Comparison of ENCODE assay signal across 8 cellular contexts in the genomic region with DNA sequence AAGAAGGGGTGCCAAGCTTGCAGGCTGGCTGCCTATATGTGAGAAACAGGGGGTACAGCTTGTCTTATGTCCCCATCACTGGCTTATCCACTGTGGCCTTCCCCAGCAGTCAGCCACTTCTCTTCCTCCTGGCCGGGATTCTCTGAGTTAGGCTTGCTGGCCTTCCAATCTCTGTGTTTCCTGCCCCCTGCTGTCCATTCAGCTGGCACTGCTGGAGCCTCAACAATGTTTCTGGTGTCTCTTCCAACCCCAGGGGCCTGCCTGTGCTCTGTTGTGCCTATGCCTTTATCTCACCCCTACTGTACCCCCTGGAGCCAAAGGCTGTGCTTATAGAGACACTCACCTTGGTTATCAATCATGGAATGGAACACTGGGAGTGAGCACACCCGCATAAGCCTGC. TPM values are rescaled to one million over a fixed set of nuclear protein-coding genes. Genes with fewer than 3 reads are reported as not detected.
A peak's percentile ranks its signal among the peaks of the same experiment; 100 is the strongest.
DNase-seq lines count a peak whose midpoint lies in the region; ATAC-seq and TF ChIP-seq lines count a peak whose summit lies in the region.

No MANE protein-coding gene starts in this region.

- TF ChIP-seq POLR2A in NB4 (IDR thresholded peaks at IDR 0.05; ENCODE audit: extremely low read depth, insufficient read length), result no peak

- ATAC-seq in lung (ENCODE audit: insufficient read depth, low FRiP score) (peak; percentile 35), GM18873 (IDR thresholded peaks at IDR 0.05; ENCODE audit: low FRiP score, unreplicated experiment) (no peak), HG02623 (IDR thresholded peaks at IDR 0.05; ENCODE audit: unreplicated experiment) (no peak), GM21381 (IDR thresholded peaks at IDR 0.05; ENCODE audit: unreplicated experiment) (no peak)

- no peaks in the 10 kb centered on the region for H3K36me3 ChIP-seq in lung (ENCODE audit: control insufficient read depth in 2 of 2, insufficient read depth in 2 of 2, low read length in 2 of 2)

- 58 to 69% methylated on average over 2 of the region's 2 CpGs for WGBS in lung, 2 donors

- no peak overlapping the region for H3K4me3 ChIP-seq in NB4 (ENCODE audit: low read depth, low read length)
- no peak overlapping the region for H3K4me3 ChIP-seq in lung

- H3K4me1 ChIP-seq in lung (ENCODE audit: control insufficient read depth in 2 of 2, insufficient read depth in 2 of 2, low read length in 2 of 2), result peaks cover 4 to 20% of the 10 kb centered on the region in 2 donors

- no peaks in the 10 kb centered on the region for H3K27me3 ChIP-seq in lung (ENCODE audit: control insufficient read depth, insufficient read depth)

- no peak overlapping the region for H3K27ac ChIP-seq in lung (ENCODE audit: low read depth in 1 of 2, low read length in 1 of 2)

- no peaks in the 10 kb centered on the region for H3K9me3 ChIP-seq in lung (ENCODE audit: control insufficient read depth in 2 of 2, insufficient read depth in 1 of 2, low read length in 1 of 2)

- TF ChIP-seq CTCF in NB4 (IDR thresholded peaks at IDR 0.05; ENCODE audit: low read depth, low read length) (peak; percentile 9), lung (IDR thresholded peaks at IDR 0.05; ENCODE audit: control extremely low read depth, extremely low read depth) (no peak)

- peak; percentile 70 for DNase-seq in ELF-1 (ENCODE audit: low read depth, low spot score)
- peak; percentile 12 for DNase-seq in NB4 (ENCODE audit: low read depth)
- DNase-seq in cerebellar cortex (ENCODE audit: low spot score), result peak; percentile 78
- DNase-seq in lung (ENCODE audit: low spot score), result no peak
- no peak for DNase-seq in SKM-1 treated with dmso at 0.1 percent for 144 hours (lab: John Stamatoyannopoulos, UW; ENCODE audit: unreplicated experiment)

RNA-seq across cellular contexts. Expression of a gene that starts 36.5 kb away (rescaled TPM):
- total RNA-seq in lung, result 10 to 100 TPM; 36.9 to 54.9 TPM
- polyA plus RNA-seq in lung, result 10 to 100 TPM; 71.3 to 85.2 TPM

RNA-seq across cellular contexts. Expression of a gene that starts 36.6 kb away (rescaled TPM):
- 10 to 100 TPM; 18.8 to 50.1 TPM for total RNA-seq in lung
- polyA plus RNA-seq in lung, result 10 to 100 TPM; 12.4 to 17.6 TPM

Comparison
In these comparisons a context has a peak if more than half of its experiments do, and no peak if none do; other contexts are left out.
1. DNase-seq: peak in ELF-1 (single experiment), NB4 (single experiment) and cerebellar cortex (single experiment); none in lung (single experiment) and SKM-1 treated with dmso at 0.1 percent for 144 hours (single experiment).